In the genomic region with DNA sequence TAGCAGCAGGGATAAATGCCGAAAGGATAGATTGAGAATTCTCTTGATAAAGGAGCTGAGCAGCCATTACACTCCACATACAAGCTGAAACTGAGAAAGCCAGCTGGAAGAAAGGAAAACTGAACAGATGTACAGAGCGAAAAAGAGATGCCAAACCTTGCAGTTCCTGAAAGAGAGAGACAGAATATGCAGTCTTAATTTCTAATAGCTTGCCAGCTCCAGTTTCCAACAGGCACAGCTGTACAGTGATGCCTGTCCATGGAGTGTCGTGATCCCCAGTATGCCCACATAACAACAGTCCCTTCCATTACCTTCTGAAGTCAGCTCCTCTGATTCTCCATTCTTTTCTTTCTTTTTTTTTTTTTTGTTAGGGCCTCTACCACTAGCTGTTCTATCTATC, we compare ENCODE assay signal across 18 cellular contexts. TPM values are rescaled to one million over a fixed set of nuclear protein-coding genes. Genes with fewer than 3 reads are reported as not detected.
A peak's percentile ranks its signal among the peaks of the same experiment; 100 is the strongest.
DNase-seq lines count a peak whose midpoint lies in the region; ATAC-seq lines count a peak whose summit lies in the region.
"Had no signal": no experiment of that assay in that cellular context is flagged by ENCODE, and none has a peak within 500 bp of the region (broad histone marks: within the 10 kb centered on the region; RNA-seq: fewer than 3 reads in every experiment).

No MANE protein-coding gene starts in this region.

- H3K36me3 ChIP-seq in SJCRH30 (no peaks in the 10 kb centered on the region), aorta (ENCODE audit: control insufficient read depth in 1 of 2, insufficient read depth in 2 of 2, low read length in 1 of 2) (no peaks in the 10 kb centered on the region)
- H3K36me3 ChIP-seq: tibial nerve had no signal

- H3K4me3 ChIP-seq in SJCRH30: no peak overlapping the region
- H3K4me3 ChIP-seq in aorta (ENCODE audit: low read length in 2 of 2): no peak overlapping the region
- H3K4me3 ChIP-seq: tibial nerve had no signal

- no peaks in the 10 kb centered on the region for H3K27me3 Mint-ChIP-seq in activated CD4-positive, alpha-beta T cell treated with anti-CD3 and anti-CD28 coated beads, Interleukin-2, amount 10 ng/mL, durations not matched to agents 24 days and 14 days
- H3K27me3 Mint-ChIP-seq: activated CD4-positive, alpha-beta T cell treated with anti-CD3 and anti-CD28 coated beads for 36 hours had no signal

- peaks cover under 1% of the 10 kb centered on the region for H3K36me3 Mint-ChIP-seq in activated CD4-positive, alpha-beta T cell treated with anti-CD3 and anti-CD28 coated beads, Interleukin-2, amount 10 ng/mL, durations not matched to agents 24 days and 14 days (ENCODE audit: low read depth)

- H3K4me3 Mint-ChIP-seq in activated CD4-positive, alpha-beta T cell treated with anti-CD3 and anti-CD28 coated beads, Interleukin-2, amount 10 ng/mL, durations not matched to agents 24 days and 14 days: no peak overlapping the region
- H3K4me3 Mint-ChIP-seq: activated CD4-positive, alpha-beta T cell treated with anti-CD3 and anti-CD28 coated beads for 36 hours; CD14-positive monocyte had no signal

- H3K9me3 ChIP-seq in SJCRH30 (replicated peaks) (no peaks in the 10 kb centered on the region), aorta (ENCODE audit: control insufficient read depth, low read length) (no peaks in the 10 kb centered on the region)
- H3K9me3 ChIP-seq: tibial nerve had no signal

- peaks cover 1% of the 10 kb centered on the region for H3K9me3 Mint-ChIP-seq in activated CD4-positive, alpha-beta T cell treated with anti-CD3 and anti-CD28 coated beads, Interleukin-2, amount 10 ng/mL, durations not matched to agents 24 days and 14 days

- no peak overlapping the region for H3K27ac ChIP-seq in SJCRH30
- no peak overlapping the region for H3K27ac ChIP-seq in aorta (ENCODE audit: low read depth in 1 of 2, low read length in 2 of 2)
- H3K27ac ChIP-seq: tibial nerve had no signal

- 16 to 23% methylated on average over 3 of the region's 3 CpGs for WGBS in aorta, 2 donors

- H3K27me3 ChIP-seq in SJCRH30: no peaks in the 10 kb centered on the region
- H3K27me3 ChIP-seq in aorta (ENCODE audit: control insufficient read depth in 1 of 2, insufficient read depth in 2 of 2, low read length in 1 of 2): no peaks in the 10 kb centered on the region
- H3K27me3 ChIP-seq: tibial nerve had no signal

- peak; percentile 25 for DNase-seq in activated CD4-positive, alpha-beta T cell treated with anti-CD3 and anti-CD28 coated beads, Interleukin-2, amount 10 ng/mL, durations not matched to agents 24 days and 14 days
- DNase-seq in activated CD4-positive, alpha-beta T cell treated with anti-CD3 and anti-CD28 coated beads, Interleukin-2, amount 50 U/mL, for 48 hours: no peak
- DNase-seq in SJCRH30 (peak; percentile 6 to 45), left cardiac atrium (no peak), aorta (no peak), OCI-M2 (lab: John Stamatoyannopoulos, UW; ENCODE audit: unreplicated experiment) (no peak), HT-29 (ENCODE audit: low spot score) (no peak)
- DNase-seq: activated CD4-positive, alpha-beta T cell treated with anti-CD3 and anti-CD28 coated beads for 36 hours; activated CD8-positive, alpha-beta memory T cell treated with anti-CD3 and anti-CD28 coated beads, Interleukin-2, amount 50 U/mL, for 4 hours; activated gamma-delta T cell treated with Interleukin-2 at 50 U/mL for 16 hours; DMS53; kidney glomerular epithelial cell; NCI-H510A treated with DMSO at 0.1 percent for 48 hours; retina; stimulated activated naive CD4-positive, alpha-beta T cell had no signal

- peaks cover 10% of the 10 kb centered on the region for H3K4me1 Mint-ChIP-seq in activated CD4-positive, alpha-beta T cell treated with anti-CD3 and anti-CD28 coated beads, Interleukin-2, amount 10 ng/mL, durations not matched to agents 24 days and 14 days

- H3K27ac Mint-ChIP-seq in activated CD4-positive, alpha-beta T cell treated with anti-CD3 and anti-CD28 coated beads, Interleukin-2, amount 10 ng/mL, durations not matched to agents 24 days and 14 days: no peak overlapping the region
- H3K27ac Mint-ChIP-seq: activated CD4-positive, alpha-beta T cell treated with anti-CD3 and anti-CD28 coated beads for 36 hours had no signal

- intact Hi-C loops in activated CD4-positive, alpha-beta T cell treated with anti-CD3 and anti-CD28 coated beads, Interleukin-2, amount 10 ng/mL, durations not matched to agents 24 days and 14 days (cut with micrococcal nuclease): no loop called here
- intact Hi-C loops in left cardiac atrium (cut with DNase I): no loop called here
- intact Hi-C loops in aorta (cut with DNase I): no loop called here

- ATAC-seq in left cardiac atrium (peak; percentile 55 to 63), aorta (ENCODE audit: low FRiP score) (peak; percentile 33), GM21825 (IDR thresholded peaks at IDR 0.05; ENCODE audit: unreplicated experiment) (no peak)
- ATAC-seq: activated CD4-positive, alpha-beta T cell treated with anti-CD3 and anti-CD28 coated beads for 36 hours had no signal

- H3K4me1 ChIP-seq in SJCRH30 (peaks cover 12% of the 10 kb centered on the region; the same call in 1 of the 2 replicates), aorta (ENCODE audit: control insufficient read depth in 1 of 2, insufficient read depth in 2 of 2, low read length in 2 of 2) (peaks cover 0 to 5% of the 10 kb centered on the region in 2 donors)

RNA-seq across cellular contexts. Expression of gene ABL2, which starts 22.7 kb away (rescaled TPM):
- total RNA-seq in activated CD4-positive, alpha-beta T cell treated with anti-CD3 and anti-CD28 coated beads, Interleukin-2, amount 10 ng/mL, durations not matched to agents 24 days and 14 days: 9.9 and 11.1 TPM in 2 replicates
- total RNA-seq in SJCRH30 (2014; rRNA removed; shearing (Covaris generic)): 11.5 and 14.5 TPM in 2 replicates
- total RNA-seq in left cardiac atrium (10 to 100 TPM; 10.7 to 13.9 TPM), aorta (10 to 100 TPM; 57.0 to 58.5 TPM)
- 1 to 10 TPM; 2.4 to 5.4 TPM for polyA plus RNA-seq in aorta
- total RNA-seq in HT-29 (2014; rRNA removed; shearing (Covaris generic)): 2.5 and 4.5 TPM in 2 replicates

Comparison
In these comparisons a context has a peak if more than half of its experiments do, and no peak if none do; other contexts are left out.
1. DNase-seq: peak in activated CD4-positive, alpha-beta T cell treated with anti-CD3 and anti-CD28 coated beads, Interleukin-2, amount 10 ng/mL, durations not matched to agents 24 days and 14 days (single experiment) and SJCRH30 (2 of 2); none in activated CD4-positive, alpha-beta T cell treated with anti-CD3 and anti-CD28 coated beads, Interleukin-2, amount 50 U/mL, for 48 hours (0 of 2), left cardiac atrium (single experiment), aorta (0 of 2), OCI-M2 (single experiment) and HT-29 (single experiment).